Comparison of ENCODE assay signal across 19 cellular contexts in genomic region chr6:169783971-169784930, GRCh38. TPM values are rescaled to one million over a fixed set of nuclear protein-coding genes. Genes with fewer than 3 reads are reported as not detected.
DNase-seq lines count a peak whose midpoint lies in the region; ATAC-seq, FAIRE-seq and TF ChIP-seq lines count a peak whose summit lies in the region.
"Had no signal": no experiment of that assay in that cellular context is flagged by ENCODE, and none has a peak within 500 bp of the region (broad histone marks: within the 10 kb centered on the region; RNA-seq: fewer than 3 reads in every experiment).

No MANE protein-coding gene starts in this region.

- H4K5ac ChIP-seq in H9 (ENCODE audit: insufficient read length, low read depth, low read length) = no peak overlapping the region

- WGBS in H9 (ENCODE audit: extremely low coverage, insufficient read length, low lambda C conversion rate) = no CpG with 5 or more reads among the region's 25 CpGs
- WGBS in trophoblast cell (ENCODE audit: extremely low coverage, insufficient coverage, insufficient read length) = no CpG with 5 or more reads among the region's 25 CpGs

- H3K27ac Mint-ChIP-seq in H9 (peak overlapping the region in 1 of 3 experiments; percentile 64; a peak in 1 of 7 replicates), astrocyte (ENCODE audit: unreplicated experiment) (peak overlapping the region; percentile 74), glutamatergic neuron (ENCODE audit: unreplicated experiment) (no peak overlapping the region)
- no peak overlapping the region for H3K27ac Mint-ChIP-seq in stimulated activated naive B cell treated with anti-CD40 and anti-IgM and Interleukin-4, amounts not matched to agents 10 μg/mL and 1 μg/mL and 100 μg/mL, for 72 hours

- TF ChIP-seq CTCF in H9 (conservative IDR thresholded peaks at IDR 0.05) = no peak
- TF ChIP-seq CTCF in astrocyte (IDR thresholded peaks at IDR 0.05; ENCODE audit: insufficient read depth, low read depth, low read length) = no peak
- no peak for TF ChIP-seq CTCF in fibroblast of villous mesenchyme (IDR thresholded peaks at IDR 0.05; ENCODE audit: insufficient read depth, low read depth, low read length)
- no peak for TF ChIP-seq CTCF in glutamatergic neuron (IDR thresholded peaks at IDR 0.05; ENCODE audit: partially characterized antibody, unreplicated experiment)

- no peaks in the 10 kb centered on the region for H3K79me1 ChIP-seq in H9 (ENCODE audit: insufficient read depth, low read depth, low read length, poor library complexity, severe bottlenecking)
- no peaks in the 10 kb centered on the region for H3K79me1 ChIP-seq in trophoblast cell (ENCODE audit: low read length)

- H3K9me3 ChIP-seq in H9 (ENCODE audit: control insufficient read depth, low read depth, low read length) = no peaks in the 10 kb centered on the region
- H3K9me3 ChIP-seq in astrocyte (ENCODE audit: insufficient read depth, low read depth, low read length) = no peaks in the 10 kb centered on the region
- no peaks in the 10 kb centered on the region for H3K9me3 ChIP-seq in trophoblast cell (ENCODE audit: insufficient read depth, low read depth, low read length)

- H3K9me3 Mint-ChIP-seq in H9 (peaks cover 0 to 4% of the 10 kb centered on the region in 2 experiments; a peak in 1 of 5 replicates), astrocyte (ENCODE audit: unreplicated experiment) (peaks cover 6% of the 10 kb centered on the region), glutamatergic neuron (ENCODE audit: unreplicated experiment) (peaks cover 2% of the 10 kb centered on the region)
- H3K9me3 Mint-ChIP-seq in stimulated activated naive B cell treated with anti-CD40 and anti-IgM and Interleukin-4, amounts not matched to agents 10 μg/mL and 1 μg/mL and 100 μg/mL, for 72 hours = no peaks in the 10 kb centered on the region

- no peak overlapping the region for H3K4me3 Mint-ChIP-seq in H9
- peak overlapping the region; percentile 56 for H3K4me3 Mint-ChIP-seq in astrocyte (ENCODE audit: unreplicated experiment)
- no peak overlapping the region for H3K4me3 Mint-ChIP-seq in glutamatergic neuron (ENCODE audit: unreplicated experiment)
- no peak overlapping the region for H3K4me3 Mint-ChIP-seq in stimulated activated naive B cell treated with anti-CD40 and anti-IgM and Interleukin-4, amounts not matched to agents 10 μg/mL and 1 μg/mL and 100 μg/mL, for 72 hours

- no peak overlapping the region for H2BK20ac ChIP-seq in H9 (ENCODE audit: low read depth, low read length, poor library complexity, severe bottlenecking)

- H4K8ac ChIP-seq in H9 (replicated peaks; ENCODE audit: insufficient read length, low read depth, low read length) = no peak overlapping the region
- no peak overlapping the region for H4K8ac ChIP-seq in trophoblast cell (ENCODE audit: low read depth, low read length)

- H3K4me3 ChIP-seq in astrocyte (ENCODE audit: insufficient read depth, low read depth, low read length) (no peak overlapping the region), fibroblast of villous mesenchyme (ENCODE audit: low read depth, low read length) (no peak overlapping the region), trophoblast cell (ENCODE audit: low read depth, low read length) (no peak overlapping the region)
- H3K4me3 ChIP-seq: GM12878, GM23248, PC-9 had no signal

- H4K91ac ChIP-seq in H9 (ENCODE audit: insufficient read length, low read depth, low read length) = no peak overlapping the region
- no peak overlapping the region for H4K91ac ChIP-seq in trophoblast cell (ENCODE audit: low read depth, low read length)

- H3K36me3 Mint-ChIP-seq in H9 (ENCODE audit: insufficient read depth in 1 of 3, low read depth in 3 of 3) (peaks cover 12 to 28% (median 20%) of the 10 kb centered on the region in 3 experiments), astrocyte (ENCODE audit: low read depth, unreplicated experiment) (peaks cover 23% of the 10 kb centered on the region), glutamatergic neuron (ENCODE audit: unreplicated experiment) (peaks cover 19% of the 10 kb centered on the region)
- H3K36me3 Mint-ChIP-seq in stimulated activated naive B cell treated with anti-CD40 and anti-IgM and Interleukin-4, amounts not matched to agents 10 μg/mL and 1 μg/mL and 100 μg/mL, for 72 hours = peaks cover 23 to 30% of the 10 kb centered on the region in 2 donors

- H2BK12ac ChIP-seq in H9 (ENCODE audit: insufficient read length, low read depth, low read length) (no peak overlapping the region), trophoblast cell (ENCODE audit: low read length) (peak overlapping the region; percentile 12)

- no peaks in the 10 kb centered on the region for H4K20me1 ChIP-seq in H9 (ENCODE audit: control insufficient read depth, insufficient read depth, insufficient read length)
- no peaks in the 10 kb centered on the region for H4K20me1 ChIP-seq in astrocyte (ENCODE audit: insufficient read depth, low read length)

- no peaks in the 10 kb centered on the region for H3K23me2 ChIP-seq in H9 (ENCODE audit: insufficient read length, low read depth, low read length, poor library complexity, severe bottlenecking)

- H3K9ac ChIP-seq in H9 (ENCODE audit: extremely low read depth, insufficient read length, low read length) (no peak overlapping the region), astrocyte (ENCODE audit: low read length) (no peak overlapping the region), trophoblast cell (ENCODE audit: low read length) (no peak overlapping the region)
- H3K9ac ChIP-seq: GM23248 had no signal

- no peak overlapping the region for H3T11ph ChIP-seq in H9 (ENCODE audit: low read length)

- H3K14ac ChIP-seq in H9 (ENCODE audit: insufficient read depth, low read length) (no peak overlapping the region; the same call in 1 of the 2 replicates), trophoblast cell (ENCODE audit: low read length) (no peak overlapping the region)

- no peak overlapping the region for H2BK15ac ChIP-seq in H9 (ENCODE audit: low read depth, low read length)

- no peak overlapping the region for H3K4ac ChIP-seq in H9 (ENCODE audit: low read depth, low read length)
- H3K4ac ChIP-seq in trophoblast cell (ENCODE audit: low read depth, low read length) = no peak overlapping the region

- H2BK5ac ChIP-seq in H9 (ENCODE audit: insufficient read length, low read length) = no peak overlapping the region
- no peak overlapping the region for H2BK5ac ChIP-seq in trophoblast cell (ENCODE audit: low read depth, low read length, poor library complexity)

- H2AFZ ChIP-seq in H9 (ENCODE audit: low read length) (no peak overlapping the region), astrocyte (ENCODE audit: low read depth, low read length) (no peak overlapping the region), trophoblast cell (ENCODE audit: insufficient read depth, low read length, poor library complexity) (no peak overlapping the region)
- H2AFZ ChIP-seq: GM23248, PC-9 had no signal

- no peaks in the 10 kb centered on the region for H3K36me3 ChIP-seq in astrocyte (ENCODE audit: insufficient read depth, low read length)
- peaks cover 6 to 7% of the 10 kb centered on the region in 2 experiments for H3K36me3 ChIP-seq in trophoblast cell (ENCODE audit: control insufficient read depth in 1 of 2, insufficient read depth in 2 of 2, low read length in 2 of 2)

- H3K4me1 ChIP-seq in H9 (ENCODE audit: insufficient read depth, low read length) = no peaks in the 10 kb centered on the region
- peaks cover 7% of the 10 kb centered on the region for H3K4me1 ChIP-seq in astrocyte (ENCODE audit: insufficient read depth, low read length)
- H3K4me1 ChIP-seq in trophoblast cell (ENCODE audit: control insufficient read depth in 1 of 2, insufficient read depth in 2 of 2, low read length in 2 of 2) = peaks cover 7 to 12% of the 10 kb centered on the region in 2 experiments

- no peak for FAIRE-seq in astrocyte (lab: Jason Lieb, UNC)
- FAIRE-seq: G401.6, GM12878 had no signal

- no peaks in the 10 kb centered on the region; the same call in 1 of the 2 replicates for H3K27me3 ChIP-seq in H9 (ENCODE audit: insufficient read depth, low read length)
- no peaks in the 10 kb centered on the region for H3K27me3 ChIP-seq in astrocyte (ENCODE audit: insufficient read depth, low read length)
- H3K27me3 ChIP-seq in trophoblast cell (ENCODE audit: insufficient read depth, low read length) = no peaks in the 10 kb centered on the region

- peaks cover 14% of the 10 kb centered on the region for H3K27me3 Mint-ChIP-seq in H9 (ENCODE audit: low read depth)
- H3K27me3 Mint-ChIP-seq in astrocyte (ENCODE audit: low read depth, unreplicated experiment) = peaks cover 23% of the 10 kb centered on the region
- no peaks in the 10 kb centered on the region for H3K27me3 Mint-ChIP-seq in glutamatergic neuron (ENCODE audit: unreplicated experiment)
- H3K27me3 Mint-ChIP-seq in stimulated activated naive B cell treated with anti-CD40 and anti-IgM and Interleukin-4, amounts not matched to agents 10 μg/mL and 1 μg/mL and 100 μg/mL, for 72 hours = peaks cover 5 to 6% of the 10 kb centered on the region in 2 donors

- DNase-seq in H9 = peak; percentile 17
- DNase-seq in astrocyte (ENCODE audit: low read depth) = peak; percentile 31
- DNase-seq in fibroblast of villous mesenchyme (ENCODE audit: low read depth) = peak; percentile 23
- DNase-seq in trophoblast cell = peak in 1 of 2 donors; percentile 39
- no peak for DNase-seq in glutamatergic neuron
- no peak for DNase-seq in stimulated activated naive B cell treated with anti-CD40 and anti-IgM and Interleukin-4, amounts not matched to agents 10 μg/mL and 1 μg/mL and 100 μg/mL, for 72 hours
- DNase-seq: DND-41, KBM-7, NCI-H1436 treated with DMSO at 0.1 percent for 48 hours, NCI-H2029 treated with DMSO at 0.1 percent for 48 hours, NCI-H510A, NCI-H774, PC-9 had no signal

- no peak overlapping the region for H4K12ac ChIP-seq in trophoblast cell (ENCODE audit: low read depth, low read length)

- H3K4me1 Mint-ChIP-seq in H9 = peaks cover 2 to 4% of the 10 kb centered on the region in 2 experiments; a peak in 2 of 4 replicates
- H3K4me1 Mint-ChIP-seq in astrocyte (ENCODE audit: low read depth, unreplicated experiment) = peaks cover 9% of the 10 kb centered on the region
- H3K4me1 Mint-ChIP-seq in glutamatergic neuron (ENCODE audit: low read depth, unreplicated experiment) = peaks cover 11% of the 10 kb centered on the region
- no peaks in the 10 kb centered on the region for H3K4me1 Mint-ChIP-seq in stimulated activated naive B cell treated with anti-CD40 and anti-IgM and Interleukin-4, amounts not matched to agents 10 μg/mL and 1 μg/mL and 100 μg/mL, for 72 hours

- no peak overlapping the region for H2AK5ac ChIP-seq in H9 (ENCODE audit: insufficient read length, low read length)
- no peak overlapping the region for H2AK5ac ChIP-seq in trophoblast cell (ENCODE audit: low read length)

- no peak overlapping the region for H3K18ac ChIP-seq in H9 (ENCODE audit: insufficient read length, low read depth, low read length)
- H3K18ac ChIP-seq in trophoblast cell (ENCODE audit: low read length) = no peak overlapping the region

- H3K27ac ChIP-seq in H9 (ENCODE audit: insufficient read length, low read depth, low read length) (no peak overlapping the region), astrocyte (ENCODE audit: low read depth, low read length) (no peak overlapping the region), trophoblast cell (ENCODE audit: low read depth, low read length) (no peak overlapping the region)
- H3K27ac ChIP-seq: C4-2B, GM23248, PC-9 had no signal

- no peak overlapping the region for H3K56ac ChIP-seq in H9 (ENCODE audit: insufficient read length, low read depth, low read length)

- H3K4me2 ChIP-seq in H9 (ENCODE audit: insufficient read depth, insufficient read length, low read length) (no peak overlapping the region), astrocyte (ENCODE audit: low read length) (peak overlapping the region; percentile 18), trophoblast cell (ENCODE audit: low read length) (no peak overlapping the region)
- H3K4me2 ChIP-seq: PC-9 had no signal

- H2BK120ac ChIP-seq in H9 (ENCODE audit: low read depth, low read length, poor library complexity, severe bottlenecking) (no peak overlapping the region), trophoblast cell (ENCODE audit: insufficient read depth, low read length, poor library complexity) (no peak overlapping the region)

- H3K23ac ChIP-seq in H9 (ENCODE audit: insufficient read length, low read depth, low read length) = no peak overlapping the region
- no peak overlapping the region for H3K23ac ChIP-seq in trophoblast cell (ENCODE audit: low read length)

- ATAC-seq in GM19395 (IDR thresholded peaks at IDR 0.05; ENCODE audit: unreplicated experiment) = no peak
- ATAC-seq in stimulated activated naive B cell treated with anti-CD40 and anti-IgM and Interleukin-4, amounts not matched to agents 10 μg/mL and 1 μg/mL and 100 μg/mL, for 72 hours (replicated peaks) = no peak
- ATAC-seq: GM12878, HCT116 had no signal

- H3K79me2 ChIP-seq in H9 (ENCODE audit: insufficient read depth, low read length) (no peaks in the 10 kb centered on the region), astrocyte (ENCODE audit: insufficient read depth, low read length) (no peaks in the 10 kb centered on the region), trophoblast cell (ENCODE audit: control insufficient read depth, insufficient read depth, low read length, poor library complexity) (no peaks in the 10 kb centered on the region)

RNA-seq across cellular contexts. Expression of gene ERMARD, which starts 32.8 kb away (rescaled TPM):
- 11.7 and 13.6 TPM in 2 replicates for total RNA-seq in H9 (2021)
- total RNA-seq in astrocyte = 13.1 and 17.5 TPM in 2 replicates
- total RNA-seq in fibroblast of villous mesenchyme = 15.8 and 28.5 TPM in 2 replicates
- polyA plus RNA-seq in trophoblast cell (2013) = 8.6 and 9.0 TPM in 2 replicates
- 15.2 TPM for total RNA-seq in glutamatergic neuron (ENCODE audit: unreplicated experiment)

RNA-seq across cellular contexts. Expression of gene DYNLT2, which starts 32.9 kb away (rescaled TPM):
- 1.3 and 1.8 TPM in 2 replicates for total RNA-seq in H9 (2021)
- 0.53 and 1.0 TPM in 2 replicates for total RNA-seq in astrocyte
- 1.3 TPM in 2 replicates for total RNA-seq in fibroblast of villous mesenchyme
- polyA plus RNA-seq in trophoblast cell (2013) = 1.3 TPM in 2 replicates
- total RNA-seq in glutamatergic neuron (ENCODE audit: unreplicated experiment) = 1.7 TPM

RNA-seq across cellular contexts. Expression of gene PHF10, which starts 60.0 kb away (rescaled TPM):
- total RNA-seq in H9 (2021) (59.0 and 59.8 TPM in 2 replicates), astrocyte (28.6 and 30.9 TPM in 2 replicates), fibroblast of villous mesenchyme (13.5 and 17.7 TPM in 2 replicates), glutamatergic neuron (ENCODE audit: unreplicated experiment) (21.2 TPM)
- 34.1 and 36.8 TPM in 2 replicates for polyA plus RNA-seq in trophoblast cell (2013)

Comparison
In these comparisons a context has a peak if more than half of its experiments do, and no peak if none do; other contexts are left out.
1. DNase-seq: peak in H9 (single experiment), astrocyte (single experiment) and fibroblast of villous mesenchyme (single experiment); none in glutamatergic neuron (single experiment) and stimulated activated naive B cell treated with anti-CD40 and anti-IgM and Interleukin-4, amounts not matched to agents 10 μg/mL and 1 μg/mL and 100 μg/mL, for 72 hours (single experiment).